ENCODE assay signal across 1 cellular context in the genomic region with DNA sequence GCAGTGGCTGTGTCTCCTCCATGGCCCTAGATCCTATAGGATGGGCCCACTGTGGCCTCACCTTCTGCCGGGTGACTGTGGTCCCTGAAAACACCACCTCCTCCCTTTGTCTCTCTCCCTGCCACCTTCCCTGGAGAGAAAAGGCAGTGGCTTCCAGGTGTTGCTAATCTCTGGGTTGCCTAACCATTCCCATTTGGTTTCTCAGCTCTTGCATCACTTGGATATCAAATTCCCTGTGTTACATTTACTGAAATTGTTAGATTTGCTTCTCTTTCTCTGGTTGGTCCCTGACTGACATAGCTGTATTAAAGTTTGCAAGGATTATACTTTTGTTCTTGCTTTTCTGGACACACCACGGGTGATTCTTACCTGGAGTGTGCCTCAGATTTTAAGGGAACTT.
TF ChIP-seq lines count a peak whose summit lies in the region.

No MANE protein-coding gene starts in this region.

TF ChIP-seq in H1, 55 proteins besides CTCF, POLR2A, EP300 and RAD21:
- TF ChIP-seq KDM4A (IDR thresholded peaks at IDR 0.05; ENCODE audit: low read depth, low read length, severe bottlenecking) (no peak), SP2 (IDR thresholded peaks at IDR 0.05; ENCODE audit: low read length) (no peak), TAF1 (IDR thresholded peaks at IDR 0.05; ENCODE audit: low read depth, low read length) (no peak), GTF2F1 (IDR thresholded peaks at IDR 0.05; ENCODE audit: borderline replicate concordance, low read depth, low read length) (no peak), CREB1 (IDR thresholded peaks at IDR 0.05) (no peak), HDAC6 (IDR thresholded peaks at IDR 0.05; ENCODE audit: low read depth, low read length) (no peak), RNF2 (IDR thresholded peaks at IDR 0.05; ENCODE audit: borderline replicate concordance, low read depth, low read length, missing control alignments, poor library complexity, severe bottlenecking) (no peak), BRCA1 (IDR thresholded peaks at IDR 0.05; ENCODE audit: low read depth, low read length) (no peak), USF2 (IDR thresholded peaks at IDR 0.05; ENCODE audit: low read length) (no peak), RFX5 (IDR thresholded peaks at IDR 0.05; ENCODE audit: borderline replicate concordance, low read depth, low read length) (no peak), TCF12 (IDR thresholded peaks at IDR 0.05; ENCODE audit: low read depth, low read length) (no peak), NANOG (IDR thresholded peaks at IDR 0.05; ENCODE audit: insufficient read depth, low read depth, low read length, poor library complexity, severe bottlenecking) (no peak), CHD1 (IDR thresholded peaks at IDR 0.05; ENCODE audit: low read depth, low read length) (no peak), CBX8 (IDR thresholded peaks at IDR 0.05; ENCODE audit: borderline replicate concordance, low read depth, low read length) (no peak), CEBPB (IDR thresholded peaks at IDR 0.05; ENCODE audit: low read depth, low read length) (no peak), PHF8 (conservative IDR thresholded peaks at IDR 0.05; ENCODE audit: low read depth, low read length) (no peak), YY1 (IDR thresholded peaks at IDR 0.05; ENCODE audit: low read depth, low read length) (no peak)
- TF ChIP-seq, protein P1, sequence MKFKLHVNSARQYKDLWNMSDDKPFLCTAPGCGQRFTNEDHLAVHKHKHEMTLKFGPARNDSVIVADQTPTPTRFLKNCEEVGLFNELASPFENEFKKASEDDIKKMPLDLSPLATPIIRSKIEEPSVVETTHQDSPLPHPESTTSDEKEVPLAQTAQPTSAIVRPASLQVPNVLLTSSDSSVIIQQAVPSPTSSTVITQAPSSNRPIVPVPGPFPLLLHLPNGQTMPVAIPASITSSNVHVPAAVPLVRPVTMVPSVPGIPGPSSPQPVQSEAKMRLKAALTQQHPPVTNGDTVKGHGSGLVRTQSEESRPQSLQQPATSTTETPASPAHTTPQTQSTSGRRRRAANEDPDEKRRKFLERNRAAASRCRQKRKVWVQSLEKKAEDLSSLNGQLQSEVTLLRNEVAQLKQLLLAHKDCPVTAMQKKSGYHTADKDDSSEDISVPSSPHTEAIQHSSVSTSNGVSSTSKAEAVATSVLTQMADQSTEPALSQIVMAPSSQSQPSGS (IDR thresholded peaks at IDR 0.05; ENCODE audit: low read length), result no peak
- TF ChIP-seq, protein P2, sequence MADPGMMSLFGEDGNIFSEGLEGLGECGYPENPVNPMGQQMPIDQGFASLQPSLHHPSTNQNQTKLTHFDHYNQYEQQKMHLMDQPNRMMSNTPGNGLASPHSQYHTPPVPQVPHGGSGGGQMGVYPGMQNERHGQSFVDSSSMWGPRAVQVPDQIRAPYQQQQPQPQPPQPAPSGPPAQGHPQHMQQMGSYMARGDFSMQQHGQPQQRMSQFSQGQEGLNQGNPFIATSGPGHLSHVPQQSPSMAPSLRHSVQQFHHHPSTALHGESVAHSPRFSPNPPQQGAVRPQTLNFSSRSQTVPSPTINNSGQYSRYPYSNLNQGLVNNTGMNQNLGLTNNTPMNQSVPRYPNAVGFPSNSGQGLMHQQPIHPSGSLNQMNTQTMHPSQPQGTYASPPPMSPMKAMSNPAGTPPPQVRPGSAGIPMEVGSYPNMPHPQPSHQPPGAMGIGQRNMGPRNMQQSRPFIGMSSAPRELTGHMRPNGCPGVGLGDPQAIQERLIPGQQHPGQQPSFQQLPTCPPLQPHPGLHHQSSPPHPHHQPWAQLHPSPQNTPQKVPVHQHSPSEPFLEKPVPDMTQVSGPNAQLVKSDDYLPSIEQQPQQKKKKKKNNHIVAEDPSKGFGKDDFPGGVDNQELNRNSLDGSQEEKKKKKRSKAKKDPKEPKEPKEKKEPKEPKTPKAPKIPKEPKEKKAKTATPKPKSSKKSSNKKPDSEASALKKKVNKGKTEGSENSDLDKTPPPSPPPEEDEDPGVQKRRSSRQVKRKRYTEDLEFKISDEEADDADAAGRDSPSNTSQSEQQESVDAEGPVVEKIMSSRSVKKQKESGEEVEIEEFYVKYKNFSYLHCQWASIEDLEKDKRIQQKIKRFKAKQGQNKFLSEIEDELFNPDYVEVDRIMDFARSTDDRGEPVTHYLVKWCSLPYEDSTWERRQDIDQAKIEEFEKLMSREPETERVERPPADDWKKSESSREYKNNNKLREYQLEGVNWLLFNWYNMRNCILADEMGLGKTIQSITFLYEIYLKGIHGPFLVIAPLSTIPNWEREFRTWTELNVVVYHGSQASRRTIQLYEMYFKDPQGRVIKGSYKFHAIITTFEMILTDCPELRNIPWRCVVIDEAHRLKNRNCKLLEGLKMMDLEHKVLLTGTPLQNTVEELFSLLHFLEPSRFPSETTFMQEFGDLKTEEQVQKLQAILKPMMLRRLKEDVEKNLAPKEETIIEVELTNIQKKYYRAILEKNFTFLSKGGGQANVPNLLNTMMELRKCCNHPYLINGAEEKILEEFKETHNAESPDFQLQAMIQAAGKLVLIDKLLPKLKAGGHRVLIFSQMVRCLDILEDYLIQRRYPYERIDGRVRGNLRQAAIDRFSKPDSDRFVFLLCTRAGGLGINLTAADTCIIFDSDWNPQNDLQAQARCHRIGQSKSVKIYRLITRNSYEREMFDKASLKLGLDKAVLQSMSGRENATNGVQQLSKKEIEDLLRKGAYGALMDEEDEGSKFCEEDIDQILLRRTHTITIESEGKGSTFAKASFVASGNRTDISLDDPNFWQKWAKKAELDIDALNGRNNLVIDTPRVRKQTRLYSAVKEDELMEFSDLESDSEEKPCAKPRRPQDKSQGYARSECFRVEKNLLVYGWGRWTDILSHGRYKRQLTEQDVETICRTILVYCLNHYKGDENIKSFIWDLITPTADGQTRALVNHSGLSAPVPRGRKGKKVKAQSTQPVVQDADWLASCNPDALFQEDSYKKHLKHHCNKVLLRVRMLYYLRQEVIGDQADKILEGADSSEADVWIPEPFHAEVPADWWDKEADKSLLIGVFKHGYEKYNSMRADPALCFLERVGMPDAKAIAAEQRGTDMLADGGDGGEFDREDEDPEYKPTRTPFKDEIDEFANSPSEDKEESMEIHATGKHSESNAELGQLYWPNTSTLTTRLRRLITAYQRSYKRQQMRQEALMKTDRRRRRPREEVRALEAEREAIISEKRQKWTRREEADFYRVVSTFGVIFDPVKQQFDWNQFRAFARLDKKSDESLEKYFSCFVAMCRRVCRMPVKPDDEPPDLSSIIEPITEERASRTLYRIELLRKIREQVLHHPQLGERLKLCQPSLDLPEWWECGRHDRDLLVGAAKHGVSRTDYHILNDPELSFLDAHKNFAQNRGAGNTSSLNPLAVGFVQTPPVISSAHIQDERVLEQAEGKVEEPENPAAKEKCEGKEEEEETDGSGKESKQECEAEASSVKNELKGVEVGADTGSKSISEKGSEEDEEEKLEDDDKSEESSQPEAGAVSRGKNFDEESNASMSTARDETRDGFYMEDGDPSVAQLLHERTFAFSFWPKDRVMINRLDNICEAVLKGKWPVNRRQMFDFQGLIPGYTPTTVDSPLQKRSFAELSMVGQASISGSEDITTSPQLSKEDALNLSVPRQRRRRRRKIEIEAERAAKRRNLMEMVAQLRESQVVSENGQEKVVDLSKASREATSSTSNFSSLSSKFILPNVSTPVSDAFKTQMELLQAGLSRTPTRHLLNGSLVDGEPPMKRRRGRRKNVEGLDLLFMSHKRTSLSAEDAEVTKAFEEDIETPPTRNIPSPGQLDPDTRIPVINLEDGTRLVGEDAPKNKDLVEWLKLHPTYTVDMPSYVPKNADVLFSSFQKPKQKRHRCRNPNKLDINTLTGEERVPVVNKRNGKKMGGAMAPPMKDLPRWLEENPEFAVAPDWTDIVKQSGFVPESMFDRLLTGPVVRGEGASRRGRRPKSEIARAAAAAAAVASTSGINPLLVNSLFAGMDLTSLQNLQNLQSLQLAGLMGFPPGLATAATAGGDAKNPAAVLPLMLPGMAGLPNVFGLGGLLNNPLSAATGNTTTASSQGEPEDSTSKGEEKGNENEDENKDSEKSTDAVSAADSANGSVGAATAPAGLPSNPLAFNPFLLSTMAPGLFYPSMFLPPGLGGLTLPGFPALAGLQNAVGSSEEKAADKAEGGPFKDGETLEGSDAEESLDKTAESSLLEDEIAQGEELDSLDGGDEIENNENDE (IDR thresholded peaks at IDR 0.05; ENCODE audit: insufficient replicate concordance, low read length), result no peak
